11 cellular contexts compared by ENCODE assay signal in genomic region chr2:54588244-54588899, GRCh38.
DNase-seq lines count a peak whose midpoint lies in the region; ATAC-seq and TF ChIP-seq lines count a peak whose summit lies in the region.
"Had no signal": no experiment of that assay in that cellular context is flagged by ENCODE, and none has a peak within 500 bp of the region (broad histone marks: within the 10 kb centered on the region; RNA-seq: fewer than 3 reads in every experiment).

No MANE protein-coding gene starts in this region.

- no peaks in the 10 kb centered on the region for H3K27me3 ChIP-seq in CD8-positive, alpha-beta T cell (ENCODE audit: insufficient read depth, low read length)
- H3K27me3 ChIP-seq in liver (ENCODE audit: control insufficient read depth in 4 of 4, insufficient read depth in 4 of 4, low read length in 3 of 4) (no peaks in the 10 kb centered on the region), MG63 (no peaks in the 10 kb centered on the region)
- H3K27me3 ChIP-seq: ovary had no signal

- H3K4me1 Mint-ChIP-seq in CD8-positive, alpha-beta T cell (ENCODE audit: low read depth), result peaks cover 98% of the 10 kb centered on the region
- H3K4me1 Mint-ChIP-seq in T-helper 2 cell treated with Interferon-gamma antibody and Interleukin-4, amounts not matched to agents 5 μg/mL and 100 μg/mL, for 36 hours (ENCODE audit: low read depth), result peaks cover 82% of the 10 kb centered on the region

- H3K4me3 ChIP-seq in CD8-positive, alpha-beta T cell (ENCODE audit: low read depth, low read length), result peak overlapping the region; percentile 25
- no peak overlapping the region for H3K4me3 ChIP-seq in liver (ENCODE audit: low read depth in 1 of 3, low read length in 3 of 3)
- H3K4me3 ChIP-seq in MG63, result no peak overlapping the region
- H3K4me3 ChIP-seq: ovary had no signal

- no peak for TF ChIP-seq RAD21 in liver (IDR thresholded peaks at IDR 0.05)

- CTCF ChIA-PET in CD8-positive, alpha-beta T cell (lab: Charles Lee), result interaction anchor here (1.3 kb wide), 1 partner anchor 65 kb away, joined by 3 read pairs; no protein-coding TSS in a partner anchor

- H3K9ac ChIP-seq in liver (ENCODE audit: low read depth in 1 of 2, low read length in 2 of 2), result no peak overlapping the region

- POLR2A ChIA-PET in CD8-positive, alpha-beta T cell (lab: Charles Lee), result interaction anchor here (2.8 to 5.3 kb wide), 3 partner anchors 9 to 29 kb away, joined by 18 to 34 read pairs (median 24); no protein-coding TSS in a partner anchor

- H3K4me1 ChIP-seq in CD8-positive, alpha-beta T cell (ENCODE audit: insufficient read depth, low read length), result peaks cover 95% of the 10 kb centered on the region
- H3K4me1 ChIP-seq in liver (ENCODE audit: control insufficient read depth in 4 of 4, insufficient read depth in 4 of 4, low read length in 3 of 4), result peaks cover 15 to 77% (median 65%) of the 10 kb centered on the region in 4 donors

- TF ChIP-seq CTCF in CD8-positive, alpha-beta T cell (IDR thresholded peaks at IDR 0.05), result no peak
- no peak for TF ChIP-seq CTCF in liver (IDR thresholded peaks at IDR 0.05; ENCODE audit: low read depth, low read length, missing input control)

- no peaks in the 10 kb centered on the region for H3K36me3 ChIP-seq in CD8-positive, alpha-beta T cell (ENCODE audit: insufficient read depth, low read length)
- H3K36me3 ChIP-seq in liver (ENCODE audit: control insufficient read depth in 4 of 4, insufficient read depth in 3 of 4, low read depth in 1 of 4, low read length in 3 of 4) (peaks cover 0 to 3% (median 0%) of the 10 kb centered on the region in 4 donors), MG63 (peaks cover 12% of the 10 kb centered on the region; the same call in 1 of the 2 replicates)
- H3K36me3 ChIP-seq: ovary had no signal

- H3K9me3 ChIP-seq in CD8-positive, alpha-beta T cell (ENCODE audit: low read length), result no peaks in the 10 kb centered on the region
- H3K9me3 ChIP-seq in liver (ENCODE audit: control insufficient read depth in 4 of 4, low read length in 3 of 4), result no peaks in the 10 kb centered on the region
- H3K9me3 ChIP-seq in MG63, result no peaks in the 10 kb centered on the region
- H3K9me3 ChIP-seq: ovary had no signal

- no peak for ATAC-seq in CD8-positive, alpha-beta T cell
- ATAC-seq in GM19351 (IDR thresholded peaks at IDR 0.05; ENCODE audit: unreplicated experiment) (peak; percentile 33), GM19035 (IDR thresholded peaks at IDR 0.05; ENCODE audit: unreplicated experiment) (no peak)

- H3K27ac ChIP-seq in CD8-positive, alpha-beta T cell (ENCODE audit: low read depth, low read length), result peak overlapping the region; percentile 30
- peak overlapping the region; percentile 65 to 93 for H3K27ac ChIP-seq in liver (ENCODE audit: low read depth in 1 of 2, low read length in 2 of 2)
- H3K27ac ChIP-seq: ovary had no signal

- intact Hi-C loops in CD8-positive, alpha-beta T cell (cut with DNase I, micrococcal nuclease), result no loop called here

- DNase-seq in CD8-positive, alpha-beta T cell, result no peak
- no peak for DNase-seq in T-helper 2 cell treated with Interferon-gamma antibody and Interleukin-4, amounts not matched to agents 5 μg/mL and 100 μg/mL, for 36 hours (ENCODE audit: low spot score)
- DNase-seq in MG63 (no peak), AML-193 (lab: John Stamatoyannopoulos, UW) (no peak), AG08395 (ENCODE audit: low spot score) (no peak)
- DNase-seq: EL, NCI-H2029, ovary had no signal

- peak overlapping the region; percentile 70 for H3K4me3 Mint-ChIP-seq in CD8-positive, alpha-beta T cell
- H3K4me3 Mint-ChIP-seq in T-helper 2 cell treated with Interferon-gamma antibody and Interleukin-4, amounts not matched to agents 5 μg/mL and 100 μg/mL, for 36 hours, result peak overlapping the region; percentile 71

- no peaks in the 10 kb centered on the region for H3K27me3 Mint-ChIP-seq in CD8-positive, alpha-beta T cell (ENCODE audit: low read depth)
- no peaks in the 10 kb centered on the region for H3K27me3 Mint-ChIP-seq in T-helper 2 cell treated with Interferon-gamma antibody and Interleukin-4, amounts not matched to agents 5 μg/mL and 100 μg/mL, for 36 hours (ENCODE audit: low read depth)

- WGBS in liver, result 72% methylated on average over 1 of the region's 1 CpG

- H3K27ac Mint-ChIP-seq in CD8-positive, alpha-beta T cell, result peak overlapping the region; percentile 92
- peak overlapping the region; percentile 93 for H3K27ac Mint-ChIP-seq in T-helper 2 cell treated with Interferon-gamma antibody and Interleukin-4, amounts not matched to agents 5 μg/mL and 100 μg/mL, for 36 hours

- H3K9me3 Mint-ChIP-seq in CD8-positive, alpha-beta T cell, result no peaks in the 10 kb centered on the region
- H3K9me3 Mint-ChIP-seq in T-helper 2 cell treated with Interferon-gamma antibody and Interleukin-4, amounts not matched to agents 5 μg/mL and 100 μg/mL, for 36 hours, result no peaks in the 10 kb centered on the region

- peaks cover 7% of the 10 kb centered on the region for H3K36me3 Mint-ChIP-seq in CD8-positive, alpha-beta T cell
- peaks cover 34% of the 10 kb centered on the region for H3K36me3 Mint-ChIP-seq in T-helper 2 cell treated with Interferon-gamma antibody and Interleukin-4, amounts not matched to agents 5 μg/mL and 100 μg/mL, for 36 hours (ENCODE audit: low read depth)

TF ChIP-seq in liver, 16 proteins besides CTCF, POLR2A, EP300 and RAD21:
- TF ChIP-seq HNF4G (IDR thresholded peaks at IDR 0.05) (no peak), EGR1 (IDR thresholded peaks at IDR 0.05; ENCODE audit: low read depth in 2 of 2) (no peak), YY1 (IDR thresholded peaks at IDR 0.05) (no peak), FOXA2 (IDR thresholded peaks at IDR 0.05) (no peak), MAX (IDR thresholded peaks at IDR 0.05) (no peak), HNF4A (conservative IDR thresholded peaks at IDR 0.05) (no peak), REST (IDR thresholded peaks at IDR 0.05) (no peak), FOXA1 (IDR thresholded peaks at IDR 0.05) (no peak), TAF1 (conservative IDR thresholded peaks at IDR 0.05) (no peak), SP1 (IDR thresholded peaks at IDR 0.05) (no peak)
